In the genomic region with DNA sequence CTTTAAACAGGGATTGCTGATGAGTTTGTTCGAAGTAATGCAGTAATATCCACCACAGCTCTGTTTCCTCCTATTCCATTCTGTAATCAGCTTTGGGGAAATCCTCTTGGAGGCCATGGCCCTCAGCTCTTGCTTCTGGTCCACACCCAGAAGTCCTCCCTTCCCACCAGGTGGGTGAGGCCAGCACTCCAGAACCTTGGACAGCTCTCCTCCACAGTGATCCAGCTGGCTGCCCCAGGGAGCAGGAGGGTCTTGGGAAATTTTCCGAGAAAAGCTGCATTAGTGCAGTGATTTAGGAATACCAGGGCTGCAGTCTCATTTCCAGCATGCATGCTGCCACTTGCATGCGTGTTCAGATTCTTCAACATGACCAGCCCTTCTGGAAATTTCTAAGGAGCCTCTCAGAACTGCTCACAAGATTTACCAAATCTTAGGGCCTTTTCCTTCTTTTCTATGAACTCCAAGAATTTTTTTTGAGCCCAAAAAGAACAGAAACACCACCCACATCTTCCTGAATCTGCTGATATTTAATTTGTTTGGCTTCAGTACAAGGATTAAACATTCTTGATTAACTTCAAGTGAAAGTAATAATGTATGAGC, we compare ENCODE assay signal across 12 cellular contexts. TPM values are rescaled to one million over a fixed set of nuclear protein-coding genes. Genes with fewer than 3 reads are reported as not detected.
DNase-seq lines count a peak whose midpoint lies in the region; ATAC-seq, FAIRE-seq and TF ChIP-seq lines count a peak whose summit lies in the region.
"Had no signal": no experiment of that assay in that cellular context is flagged by ENCODE, and none has a peak within 500 bp of the region (broad histone marks: within the 10 kb centered on the region; RNA-seq: fewer than 3 reads in every experiment).

No MANE protein-coding gene starts in this region.

- peaks cover 2% of the 10 kb centered on the region for H4K20me1 ChIP-seq in osteoblast (ENCODE audit: insufficient read depth, low read length)

- ATAC-seq in upper lobe of left lung (ENCODE audit: low FRiP score in 2 of 2): no peak
- ATAC-seq in HG03521 (IDR thresholded peaks at IDR 0.05; ENCODE audit: unreplicated experiment): no peak

- H3K4me3 ChIP-seq in osteoblast (ENCODE audit: insufficient read depth, low read length): no peak overlapping the region
- no peak overlapping the region for H3K4me3 ChIP-seq in upper lobe of left lung
- H3K4me3 ChIP-seq: ascending aorta, thoracic aorta had no signal

- no peak overlapping the region for H3K4me2 ChIP-seq in osteoblast (ENCODE audit: insufficient read depth, low read length)

- H3K4me1 Mint-ChIP-seq in endothelial cell (ENCODE audit: unreplicated experiment): peaks cover 16% of the 10 kb centered on the region

- H3K4me1 ChIP-seq in osteoblast (ENCODE audit: insufficient read depth, low read length) (peaks cover 6% of the 10 kb centered on the region), upper lobe of left lung (peaks cover 19 to 25% (median 20%) of the 10 kb centered on the region in 4 donors)

- no peak overlapping the region for H3K4me3 Mint-ChIP-seq in endothelial cell (ENCODE audit: unreplicated experiment)

- no peaks in the 10 kb centered on the region for H3K9me3 Mint-ChIP-seq in endothelial cell (ENCODE audit: unreplicated experiment)

- TF ChIP-seq POLR2A in H54 (IDR thresholded peaks at IDR 0.05; ENCODE audit: low read depth, low read length) (no peak), upper lobe of left lung (IDR thresholded peaks at IDR 0.05) (no peak)

- DNase-seq in H54 (ENCODE audit: insufficient read length, low spot score) (peak; percentile 35), NCI-H226 (peak; percentile 30), endothelial cell (ENCODE audit: low spot score) (peak; percentile 81), osteoblast (ENCODE audit: insufficient read length, low spot score, missing footprints) (peak; percentile 70), upper lobe of left lung (no peak), NCI-H524 (lab: John Stamatoyannopoulos, UW) (no peak)
- DNase-seq: NCI-H2029 treated with DMSO at 0.1 percent for 48 hours; stimulated activated CD4-positive, alpha-beta T cell treated with anti-CD3 and anti-CD28 coated beads, Interleukin-12 subunit alpha, Interleukin-12 subunit beta, amount 100 ng/mL, for 4 hours had no signal

- FAIRE-seq in H54 (lab: Jason Lieb, UNC): no peak
- FAIRE-seq: TTC549 had no signal

- peaks cover 10% of the 10 kb centered on the region for H3K27me3 Mint-ChIP-seq in endothelial cell (ENCODE audit: unreplicated experiment)

- no peak overlapping the region for H2AFZ ChIP-seq in osteoblast (ENCODE audit: low read length)

- peaks cover 36% of the 10 kb centered on the region for H3K27me3 ChIP-seq in osteoblast (ENCODE audit: insufficient read depth, low read length)
- H3K27me3 ChIP-seq in upper lobe of left lung: peaks cover 0 to 7% (median 1%) of the 10 kb centered on the region in 4 donors

- no peak overlapping the region for H3K27ac Mint-ChIP-seq in endothelial cell (ENCODE audit: unreplicated experiment)

- 31 to 38% methylated on average over 3 of the region's 3 CpGs for WGBS in upper lobe of left lung, 2 donors

- TF ChIP-seq CTCF in endothelial cell (IDR thresholded peaks at IDR 0.05; ENCODE audit: unreplicated experiment) (no peak), osteoblast (IDR thresholded peaks at IDR 0.05; ENCODE audit: extremely low read depth, low read depth, low read length) (no peak), upper lobe of left lung (IDR thresholded peaks at IDR 0.05) (no peak)

- no peaks in the 10 kb centered on the region for H3K36me3 ChIP-seq in osteoblast (ENCODE audit: insufficient read depth, low read length)
- no peaks in the 10 kb centered on the region for H3K36me3 ChIP-seq in upper lobe of left lung
- H3K36me3 ChIP-seq: ascending aorta, thoracic aorta had no signal

- H3K79me2 ChIP-seq in osteoblast (ENCODE audit: insufficient read depth, low read length): no peaks in the 10 kb centered on the region

- H3K9me3 ChIP-seq in osteoblast (ENCODE audit: low read depth, low read length): no peaks in the 10 kb centered on the region
- no peaks in the 10 kb centered on the region for H3K9me3 ChIP-seq in upper lobe of left lung
- H3K9me3 ChIP-seq: ascending aorta, thoracic aorta had no signal

- H3K27ac ChIP-seq in osteoblast (ENCODE audit: low read depth, low read length): no peak overlapping the region
- H3K27ac ChIP-seq in upper lobe of left lung: no peak overlapping the region
- H3K27ac ChIP-seq: ascending aorta, thoracic aorta had no signal

- TF ChIP-seq EP300 in upper lobe of left lung (IDR thresholded peaks at IDR 0.05): no peak

- peaks cover 5% of the 10 kb centered on the region for H3K36me3 Mint-ChIP-seq in endothelial cell (ENCODE audit: low read depth, unreplicated experiment)

RNA-seq across cellular contexts. Expression of gene SMPD3, which starts 4.2 kb away (rescaled TPM):
- not detected for total RNA-seq in endothelial cell (ENCODE audit: unreplicated experiment)
- total RNA-seq in osteoblast: 0.72 TPM in 1 of 2 replicates, not detected in the other
- 10 to 100 TPM in 1 of 6 donors, 1 to 10 TPM in 5; 1.2 to 10.7 (median 3.2) TPM for total RNA-seq in upper lobe of left lung
- total RNA-seq: ascending aorta had no signal

Comparison
In these comparisons a context has a peak if more than half of its experiments do, and no peak if none do; other contexts are left out.
1. DNase-seq: peak in H54 (single experiment), NCI-H226 (single experiment), endothelial cell (single experiment) and osteoblast (single experiment); none in upper lobe of left lung (0 of 2) and NCI-H524 (0 of 2).